2 cellular contexts compared by ENCODE assay signal in the genomic region with DNA sequence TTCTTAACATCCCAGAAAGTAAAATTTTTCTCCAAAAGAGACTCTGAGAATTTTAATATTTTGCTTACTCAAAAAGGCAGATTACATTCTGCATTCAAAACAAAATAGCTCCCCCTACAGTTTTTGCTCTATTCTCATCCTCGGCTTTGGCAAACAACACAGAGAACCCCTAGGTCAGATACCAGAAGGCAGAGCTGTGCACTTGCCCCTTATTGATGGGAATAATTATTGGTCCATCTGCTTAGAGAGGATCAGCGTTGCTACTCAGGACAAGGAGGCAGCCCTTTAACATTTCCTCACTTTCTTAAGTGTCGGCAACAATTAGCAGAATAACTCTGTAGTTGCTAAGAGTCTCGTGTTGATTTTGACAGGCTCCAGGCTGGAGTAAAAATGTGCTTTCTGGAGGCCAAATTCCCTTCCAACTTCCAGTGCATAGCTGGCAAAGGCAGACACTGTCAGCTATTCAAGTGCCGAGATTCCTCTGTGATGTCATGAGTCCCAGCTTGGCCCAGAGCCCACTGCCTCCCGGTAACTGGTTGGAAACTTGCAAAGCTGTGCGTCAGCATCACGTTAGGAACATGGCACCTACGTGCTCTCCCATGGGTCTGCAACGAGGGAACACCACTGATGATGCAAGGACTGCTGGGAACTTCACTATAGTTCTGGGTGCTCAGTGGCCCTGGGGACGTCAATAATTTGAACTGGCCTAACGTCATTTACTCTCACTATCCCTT.
TF ChIP-seq lines count a peak whose summit lies in the region.

No MANE protein-coding gene starts in this region.

TF ChIP-seq in A549, 52 proteins besides CTCF, POLR2A, EP300 and RAD21 (continued from another document):
- TF ChIP-seq, protein P1, sequence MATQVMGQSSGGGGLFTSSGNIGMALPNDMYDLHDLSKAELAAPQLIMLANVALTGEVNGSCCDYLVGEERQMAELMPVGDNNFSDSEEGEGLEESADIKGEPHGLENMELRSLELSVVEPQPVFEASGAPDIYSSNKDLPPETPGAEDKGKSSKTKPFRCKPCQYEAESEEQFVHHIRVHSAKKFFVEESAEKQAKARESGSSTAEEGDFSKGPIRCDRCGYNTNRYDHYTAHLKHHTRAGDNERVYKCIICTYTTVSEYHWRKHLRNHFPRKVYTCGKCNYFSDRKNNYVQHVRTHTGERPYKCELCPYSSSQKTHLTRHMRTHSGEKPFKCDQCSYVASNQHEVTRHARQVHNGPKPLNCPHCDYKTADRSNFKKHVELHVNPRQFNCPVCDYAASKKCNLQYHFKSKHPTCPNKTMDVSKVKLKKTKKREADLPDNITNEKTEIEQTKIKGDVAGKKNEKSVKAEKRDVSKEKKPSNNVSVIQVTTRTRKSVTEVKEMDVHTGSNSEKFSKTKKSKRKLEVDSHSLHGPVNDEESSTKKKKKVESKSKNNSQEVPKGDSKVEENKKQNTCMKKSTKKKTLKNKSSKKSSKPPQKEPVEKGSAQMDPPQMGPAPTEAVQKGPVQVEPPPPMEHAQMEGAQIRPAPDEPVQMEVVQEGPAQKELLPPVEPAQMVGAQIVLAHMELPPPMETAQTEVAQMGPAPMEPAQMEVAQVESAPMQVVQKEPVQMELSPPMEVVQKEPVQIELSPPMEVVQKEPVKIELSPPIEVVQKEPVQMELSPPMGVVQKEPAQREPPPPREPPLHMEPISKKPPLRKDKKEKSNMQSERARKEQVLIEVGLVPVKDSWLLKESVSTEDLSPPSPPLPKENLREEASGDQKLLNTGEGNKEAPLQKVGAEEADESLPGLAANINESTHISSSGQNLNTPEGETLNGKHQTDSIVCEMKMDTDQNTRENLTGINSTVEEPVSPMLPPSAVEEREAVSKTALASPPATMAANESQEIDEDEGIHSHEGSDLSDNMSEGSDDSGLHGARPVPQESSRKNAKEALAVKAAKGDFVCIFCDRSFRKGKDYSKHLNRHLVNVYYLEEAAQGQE (IDR thresholded peaks at IDR 0.05), result no peak
- TF ChIP-seq, protein P2, sequence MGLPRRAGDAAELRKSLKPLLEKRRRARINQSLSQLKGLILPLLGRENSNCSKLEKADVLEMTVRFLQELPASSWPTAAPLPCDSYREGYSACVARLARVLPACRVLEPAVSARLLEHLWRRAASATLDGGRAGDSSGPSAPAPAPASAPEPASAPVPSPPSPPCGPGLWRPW (IDR thresholded peaks at IDR 0.05), result no peak
- TF ChIP-seq TP53 (CRISPR knock-in tag; IDR thresholded peaks at IDR 0.05) (no peak), CHD2 (IDR thresholded peaks at IDR 0.05; ENCODE audit: low read length, partially characterized antibody) (no peak), ZNF302 (CRISPR knock-in tag; IDR thresholded peaks at IDR 0.05) (no peak), FOSB (CRISPR knock-in tag; IDR thresholded peaks at IDR 0.05) (no peak), CBX8 (IDR thresholded peaks at IDR 0.05) (no peak), FOSL2 (IDR thresholded peaks at IDR 0.05) (no peak), FOSL2 (CRISPR knock-in tag; IDR thresholded peaks at IDR 0.05) (no peak), RFX5 (IDR thresholded peaks at IDR 0.05) (no peak)

TF ChIP-seq in H1, 55 proteins besides CTCF, POLR2A, EP300 and RAD21 (continued from another document):
- no peak for TF ChIP-seq ZNF274 (IDR thresholded peaks at IDR 0.05; ENCODE audit: borderline replicate concordance, extremely low read depth, low read length)
- no peak for TF ChIP-seq YY1 (IDR thresholded peaks at IDR 0.05; ENCODE audit: low read depth, low read length)
- no peak for TF ChIP-seq TCF12 (IDR thresholded peaks at IDR 0.05; ENCODE audit: low read depth, low read length)
- no peak for TF ChIP-seq HDAC2 (IDR thresholded peaks at IDR 0.05; ENCODE audit: borderline replicate concordance in 1 of 2, low read depth in 2 of 2, low read length in 2 of 2)
- no peak for TF ChIP-seq KDM4A (IDR thresholded peaks at IDR 0.05; ENCODE audit: low read depth, low read length, severe bottlenecking)
- TF ChIP-seq, protein P3, sequence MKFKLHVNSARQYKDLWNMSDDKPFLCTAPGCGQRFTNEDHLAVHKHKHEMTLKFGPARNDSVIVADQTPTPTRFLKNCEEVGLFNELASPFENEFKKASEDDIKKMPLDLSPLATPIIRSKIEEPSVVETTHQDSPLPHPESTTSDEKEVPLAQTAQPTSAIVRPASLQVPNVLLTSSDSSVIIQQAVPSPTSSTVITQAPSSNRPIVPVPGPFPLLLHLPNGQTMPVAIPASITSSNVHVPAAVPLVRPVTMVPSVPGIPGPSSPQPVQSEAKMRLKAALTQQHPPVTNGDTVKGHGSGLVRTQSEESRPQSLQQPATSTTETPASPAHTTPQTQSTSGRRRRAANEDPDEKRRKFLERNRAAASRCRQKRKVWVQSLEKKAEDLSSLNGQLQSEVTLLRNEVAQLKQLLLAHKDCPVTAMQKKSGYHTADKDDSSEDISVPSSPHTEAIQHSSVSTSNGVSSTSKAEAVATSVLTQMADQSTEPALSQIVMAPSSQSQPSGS (IDR thresholded peaks at IDR 0.05; ENCODE audit: low read length), result no peak
- no peak for TF ChIP-seq JUN (IDR thresholded peaks at IDR 0.05; ENCODE audit: low read depth, low read length)
- TF ChIP-seq SUZ12 (IDR thresholded peaks at IDR 0.05; ENCODE audit: low read length), result no peak
- TF ChIP-seq, protein P4, sequence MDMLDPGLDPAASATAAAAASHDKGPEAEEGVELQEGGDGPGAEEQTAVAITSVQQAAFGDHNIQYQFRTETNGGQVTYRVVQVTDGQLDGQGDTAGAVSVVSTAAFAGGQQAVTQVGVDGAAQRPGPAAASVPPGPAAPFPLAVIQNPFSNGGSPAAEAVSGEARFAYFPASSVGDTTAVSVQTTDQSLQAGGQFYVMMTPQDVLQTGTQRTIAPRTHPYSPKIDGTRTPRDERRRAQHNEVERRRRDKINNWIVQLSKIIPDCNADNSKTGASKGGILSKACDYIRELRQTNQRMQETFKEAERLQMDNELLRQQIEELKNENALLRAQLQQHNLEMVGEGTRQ (IDR thresholded peaks at IDR 0.05; ENCODE audit: low read length), result no peak
- TF ChIP-seq RNF2 (IDR thresholded peaks at IDR 0.05; ENCODE audit: borderline replicate concordance, low read depth, low read length, missing control alignments, poor library complexity, severe bottlenecking), result no peak
- no peak for TF ChIP-seq SIN3A (conservative IDR thresholded peaks at IDR 0.05 in 1 of 2, IDR thresholded peaks at IDR 0.05 in 1 of 2; ENCODE audit: low read depth in 1 of 2, low read length in 2 of 2)
- no peak for TF ChIP-seq TEAD4 (IDR thresholded peaks at IDR 0.05; ENCODE audit: low read depth, low read length)
- TF ChIP-seq SP4 (IDR thresholded peaks at IDR 0.05; ENCODE audit: low read length), result no peak
- TF ChIP-seq, protein P5, sequence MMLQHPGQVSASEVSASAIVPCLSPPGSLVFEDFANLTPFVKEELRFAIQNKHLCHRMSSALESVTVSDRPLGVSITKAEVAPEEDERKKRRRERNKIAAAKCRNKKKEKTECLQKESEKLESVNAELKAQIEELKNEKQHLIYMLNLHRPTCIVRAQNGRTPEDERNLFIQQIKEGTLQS (IDR thresholded peaks at IDR 0.05; ENCODE audit: insufficient read depth, low read depth, low read length), result no peak
TF ChIP-seq in H1: peak in this region for 0.
